Comparison of ENCODE assay signal across 8 cellular contexts in the genomic region with DNA sequence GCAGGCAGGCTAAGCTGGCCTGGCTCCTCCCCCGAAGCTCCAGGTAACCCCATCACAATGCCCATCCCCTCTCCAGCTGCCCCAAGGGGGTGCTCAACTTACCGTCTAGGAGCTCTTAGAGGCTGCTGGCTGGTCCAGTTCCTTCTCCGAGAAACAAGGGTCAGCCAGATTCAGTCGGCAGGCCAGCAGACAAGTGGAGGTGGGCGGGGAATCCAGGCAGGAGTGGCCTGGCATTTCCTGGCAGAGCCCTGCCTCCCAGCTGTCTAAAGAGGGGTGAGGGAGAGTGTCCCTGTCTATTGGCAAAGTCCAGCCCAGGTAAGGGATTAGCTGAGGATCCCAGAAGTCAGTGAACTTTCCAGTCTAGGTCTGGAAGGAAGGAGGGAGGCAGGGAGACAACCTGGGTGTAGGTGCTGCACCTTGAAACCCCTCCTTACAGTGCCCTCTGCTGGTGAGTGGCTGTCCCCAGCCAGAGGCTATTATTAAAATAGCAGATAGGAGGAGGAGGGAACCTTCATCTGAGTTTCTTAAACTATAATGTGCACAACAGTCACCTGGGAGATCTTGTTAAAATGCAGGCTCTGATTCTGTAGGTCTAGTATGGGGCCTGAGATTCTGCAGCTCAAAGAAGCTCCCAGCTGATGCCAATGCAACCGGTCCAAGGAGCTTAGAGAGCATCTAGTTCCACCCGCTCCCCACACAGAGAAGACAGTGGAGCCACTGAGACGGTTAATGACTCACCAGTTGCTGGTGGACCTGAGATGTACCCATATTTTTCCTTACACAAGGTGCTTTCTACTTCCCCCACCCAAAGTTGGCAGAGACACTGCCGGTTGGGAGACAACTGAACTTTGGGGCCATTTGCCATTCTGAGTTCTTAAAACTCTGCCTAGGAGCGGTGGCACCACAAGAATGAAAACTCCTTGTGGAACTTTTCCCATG. TPM values are rescaled to one million over a fixed set of nuclear protein-coding genes. Genes with fewer than 3 reads are reported as not detected.
DNase-seq lines count a peak whose midpoint lies in the region; TF ChIP-seq lines count a peak whose summit lies in the region.

A gene with protein sequence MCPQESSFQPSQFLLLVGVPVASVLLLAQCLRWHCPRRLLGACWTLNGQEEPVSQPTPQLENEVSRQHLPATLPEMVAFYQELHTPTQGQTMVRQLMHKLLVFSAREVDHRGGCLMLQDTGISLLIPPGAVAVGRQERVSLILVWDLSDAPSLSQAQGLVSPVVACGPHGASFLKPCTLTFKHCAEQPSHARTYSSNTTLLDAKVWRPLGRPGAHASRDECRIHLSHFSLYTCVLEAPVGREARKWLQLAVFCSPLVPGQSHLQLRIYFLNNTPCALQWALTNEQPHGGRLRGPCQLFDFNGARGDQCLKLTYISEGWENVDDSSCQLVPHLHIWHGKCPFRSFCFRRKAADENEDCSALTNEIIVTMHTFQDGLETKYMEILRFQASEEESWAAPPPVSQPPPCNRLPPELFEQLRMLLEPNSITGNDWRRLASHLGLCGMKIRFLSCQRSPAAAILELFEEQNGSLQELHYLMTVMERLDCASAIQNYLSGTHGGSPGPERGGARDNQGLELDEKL (minus strand): TSS at position 162 of the 939 bp plus-strand sequence. CDS start 4,147 bp downstream, outside the sequence.

- intact Hi-C loops in colonic mucosa (cut with DNase I), result no loop called here

- H3K27ac ChIP-seq in MM.1S (ENCODE audit: low read length), result no peak within 1 kb of the TSS
- peak within 1 kb of the TSS; percentile 77 for H3K27ac ChIP-seq in colonic mucosa
- peak within 1 kb of the TSS in 1 of 4 donors; percentile 40 for H3K27ac ChIP-seq in tibial nerve

- H3K4me3 ChIP-seq in MM.1S (ENCODE audit: low read length) (no peak within 1 kb of the TSS), colonic mucosa (peak within 1 kb of the TSS; percentile 11), tibial nerve (no peak within 1 kb of the TSS)

- TF ChIP-seq POLR2A in tibial nerve (IDR thresholded peaks at IDR 0.05), result no peak

- no peaks in the 10 kb centered on the region for H4K20me1 ChIP-seq in MM.1S (ENCODE audit: insufficient read depth, low read length)

- 66 to 77% methylated on average over 8 to 10 of the region's 10 CpGs for WGBS in tibial nerve, 2 donors

- H3K36me3 ChIP-seq in MM.1S (replicated peaks; ENCODE audit: insufficient read depth, low read length), result no peaks in the 10 kb centered on the region
- no peaks in the 10 kb centered on the region for H3K36me3 ChIP-seq in colonic mucosa
- H3K36me3 ChIP-seq in tibial nerve, result peaks cover 0 to 13% (median 0%) of the 10 kb centered on the region in 3 donors

- no peak for TF ChIP-seq EP300 in tibial nerve (IDR thresholded peaks at IDR 0.05)

- DNase-seq in DMS 273 (lab: John Stamatoyannopoulos, UW; ENCODE audit: unreplicated experiment) (peak; percentile 61), DMS 273 treated with DMSO at 0.1 percent for 48 hours (lab: John Stamatoyannopoulos, UW) (no peak), MM.1S (peak; percentile 38), colonic mucosa (peak; percentile 83), lung microvascular endothelial cell (ENCODE audit: low read depth in 2 of 2) (peak; percentile 33 to 38), tibial nerve (ENCODE audit: low spot score in 2 of 2) (no peak), medulla oblongata (ENCODE audit: extremely low spot score) (no peak)
- DNase-seq in activated CD4-positive, CD25-positive, alpha-beta regulatory T cell treated with anti-CD3 and anti-CD28 coated beads, Interleukin-2, amount 50 U/mL, for 16 hours (ENCODE audit: low read depth, low spot score), result peak; percentile 23

- H3F3A ChIP-seq in MM.1S (ENCODE audit: insufficient read depth, low read length), result no peaks in the 10 kb centered on the region

- TF ChIP-seq CTCF in MM.1S (IDR thresholded peaks at IDR 0.05; ENCODE audit: low read length) (peak; percentile 88), colonic mucosa (IDR thresholded peaks at IDR 0.05) (peak; percentile 80), tibial nerve (IDR thresholded peaks at IDR 0.05) (peak in 4 of 5 experiments; percentile 13 to 37 (median 32))

- H3K9me2 ChIP-seq in MM.1S (replicated peaks; ENCODE audit: insufficient read depth, low read length), result no peaks in the 10 kb centered on the region

- H2AFZ ChIP-seq in MM.1S (ENCODE audit: low read length), result no peak within 1 kb of the TSS

- no peaks in the 10 kb centered on the region for H3K4me1 ChIP-seq in MM.1S (ENCODE audit: low read length)
- H3K4me1 ChIP-seq in colonic mucosa, result peaks cover 4% of the 10 kb centered on the region
- H3K4me1 ChIP-seq in tibial nerve, result no peaks in the 10 kb centered on the region

- H3K9me3 ChIP-seq in MM.1S (replicated peaks; ENCODE audit: insufficient read depth, low read length) (no peaks in the 10 kb centered on the region), colonic mucosa (no peaks in the 10 kb centered on the region), tibial nerve (no peaks in the 10 kb centered on the region)

- H3K79me2 ChIP-seq in MM.1S (ENCODE audit: low read length), result no peaks in the 10 kb centered on the region

- H3K9ac ChIP-seq in MM.1S (ENCODE audit: low read length) (no peak within 1 kb of the TSS), colonic mucosa (ENCODE audit: low read depth in 2 of 2, low read length in 2 of 2) (peak within 1 kb of the TSS in 1 of 2 donors; percentile 60)

- H3K27me3 ChIP-seq in MM.1S (replicated peaks; ENCODE audit: insufficient read depth, low read length) (no peaks in the 10 kb centered on the region), colonic mucosa (no peaks in the 10 kb centered on the region), tibial nerve (no peaks in the 10 kb centered on the region)

- no peak within 1 kb of the TSS for H3K4me2 ChIP-seq in MM.1S (ENCODE audit: low read depth, low read length)

RNA-seq across cellular contexts. Expression of the gene that starts here (rescaled TPM):
- 1 to 10 TPM; 4.1 to 4.2 TPM for total RNA-seq in colonic mucosa
- total RNA-seq in lung microvascular endothelial cell, result under 0.01 TPM in 2 replicates
- total RNA-seq in tibial nerve, result 1 to 10 TPM in 3 of 4 donors, under 1 TPM in 1; 0.90 to 7.6 (median 1.5) TPM

Comparison
In these comparisons a context has a peak if more than half of its experiments do, and no peak if none do; other contexts are left out.
1. DNase-seq: peak in DMS 273 (single experiment), MM.1S (single experiment), activated CD4-positive, CD25-positive, alpha-beta regulatory T cell treated with anti-CD3 and anti-CD28 coated beads, Interleukin-2, amount 50 U/mL, for 16 hours (single experiment) and colonic mucosa (single experiment); none in DMS 273 treated with DMSO at 0.1 percent for 48 hours (single experiment), tibial nerve (0 of 2) and medulla oblongata (single experiment).
2. Peak in DNase-seq in lung microvascular endothelial cell; RNA of the gene not detected or under 1 TPM.
3. CTCF ChIP-seq: peak in every context shown above with its lines; median percentile 88 in MM.1S; 80 in colonic mucosa; 32 in tibial nerve.